Comparison of ENCODE assay signal across 16 cellular contexts in genomic region chr4:18464160-18464559, GRCh38.
DNase-seq lines count a peak whose midpoint lies in the region; ATAC-seq and TF ChIP-seq lines count a peak whose summit lies in the region.
"Had no signal": no experiment of that assay in that cellular context is flagged by ENCODE, and none has a peak within 500 bp of the region (broad histone marks: within the 10 kb centered on the region; RNA-seq: fewer than 3 reads in every experiment).

No MANE protein-coding gene starts in this region.

- no peaks in the 10 kb centered on the region for H3K36me3 Mint-ChIP-seq in activated CD8-positive, alpha-beta T cell treated with anti-CD3 and anti-CD28 coated beads for 36 hours (ENCODE audit: low read depth)
- H3K36me3 Mint-ChIP-seq in activated CD8-positive, alpha-beta T cell treated with anti-CD3 and anti-CD28 coated beads, Interleukin-2, amount 10 ng/mL, durations not matched to agents 7 days and 5 days (ENCODE audit: low read depth), result no peaks in the 10 kb centered on the region
- H3K36me3 Mint-ChIP-seq: CD4-positive, CD25-positive, alpha-beta regulatory T cell had no signal

- no peaks in the 10 kb centered on the region for H3K27me3 ChIP-seq in mammary epithelial cell (ENCODE audit: insufficient read depth, low read length)
- H3K27me3 ChIP-seq: BLaER1 treated with 17β-estradiol and CSF1 and Interleukin-3, amounts not matched to agents 10 nM and 100 nM had no signal

- H3K27me3 Mint-ChIP-seq in activated CD8-positive, alpha-beta T cell treated with anti-CD3 and anti-CD28 coated beads for 36 hours, result no peaks in the 10 kb centered on the region
- H3K27me3 Mint-ChIP-seq in activated CD8-positive, alpha-beta T cell treated with anti-CD3 and anti-CD28 coated beads, Interleukin-2, amount 10 ng/mL, durations not matched to agents 7 days and 5 days (ENCODE audit: low read depth), result no peaks in the 10 kb centered on the region
- no peaks in the 10 kb centered on the region for H3K27me3 Mint-ChIP-seq in stimulated activated naive CD8-positive, alpha-beta T cell treated with anti-CD3 and anti-CD28 coated beads, Interleukin-15, amount 100 ng/mL, for 72 hours
- H3K27me3 Mint-ChIP-seq: CD4-positive, CD25-positive, alpha-beta regulatory T cell had no signal

- H3K9me3 Mint-ChIP-seq in activated CD8-positive, alpha-beta T cell treated with anti-CD3 and anti-CD28 coated beads for 36 hours, result peaks cover 3% of the 10 kb centered on the region
- H3K9me3 Mint-ChIP-seq in activated CD8-positive, alpha-beta T cell treated with anti-CD3 and anti-CD28 coated beads, Interleukin-2, amount 10 ng/mL, durations not matched to agents 7 days and 5 days (ENCODE audit: insufficient read depth), result no peaks in the 10 kb centered on the region
- H3K9me3 Mint-ChIP-seq in stimulated activated naive CD8-positive, alpha-beta T cell treated with anti-CD3 and anti-CD28 coated beads, Interleukin-15, amount 100 ng/mL, for 72 hours, result peaks cover 0 to 8% of the 10 kb centered on the region in 2 donors

- no peaks in the 10 kb centered on the region for H3K4me1 Mint-ChIP-seq in activated CD8-positive, alpha-beta T cell treated with anti-CD3 and anti-CD28 coated beads for 36 hours (ENCODE audit: low read depth)
- H3K4me1 Mint-ChIP-seq in activated CD8-positive, alpha-beta T cell treated with anti-CD3 and anti-CD28 coated beads, Interleukin-2, amount 10 ng/mL, durations not matched to agents 7 days and 5 days (ENCODE audit: low read depth), result no peaks in the 10 kb centered on the region
- no peaks in the 10 kb centered on the region for H3K4me1 Mint-ChIP-seq in stimulated activated naive CD8-positive, alpha-beta T cell treated with anti-CD3 and anti-CD28 coated beads, Interleukin-15, amount 100 ng/mL, for 72 hours
- H3K4me1 Mint-ChIP-seq: CD4-positive, CD25-positive, alpha-beta regulatory T cell had no signal

- no peak overlapping the region for H3K4me3 Mint-ChIP-seq in activated CD8-positive, alpha-beta T cell treated with anti-CD3 and anti-CD28 coated beads for 36 hours
- no peak overlapping the region for H3K4me3 Mint-ChIP-seq in activated CD8-positive, alpha-beta T cell treated with anti-CD3 and anti-CD28 coated beads, Interleukin-2, amount 10 ng/mL, durations not matched to agents 7 days and 5 days
- no peak overlapping the region for H3K4me3 Mint-ChIP-seq in stimulated activated naive CD8-positive, alpha-beta T cell treated with anti-CD3 and anti-CD28 coated beads, Interleukin-15, amount 100 ng/mL, for 72 hours
- H3K4me3 Mint-ChIP-seq: CD4-positive, CD25-positive, alpha-beta regulatory T cell had no signal

- 37% methylated on average over 4 of the region's 4 CpGs for whole genome bisulfite sequencing in mammary epithelial cell (ENCODE audit: low coverage, missing lambda C conversion rate)

- dilution Hi-C loops in mammary epithelial cell (cut with HindIII; ENCODE audit: low sequenced_read_pairs), result no loop called here

- in situ Hi-C loops in mammary epithelial cell (cut with MboI; ENCODE audit: low sequenced_read_pairs in 2 of 2), result no loop called here

- H3K9ac ChIP-seq in mammary epithelial cell (ENCODE audit: insufficient read depth, low read length), result no peak overlapping the region
- H3K9ac ChIP-seq: BLaER1 treated with 17β-estradiol and CSF1 and Interleukin-3, amounts not matched to agents 10 nM and 100 nM; GM23248 had no signal

- H2AFZ ChIP-seq in mammary epithelial cell (ENCODE audit: low read depth, low read length), result no peak overlapping the region
- H2AFZ ChIP-seq: GM23248 had no signal

- no TSS peak for BruUV-seq in mammary epithelial cell (replicated peaks; lab: Mats Ljungman, UMichigan)

- H3K9me3 ChIP-seq in mammary epithelial cell (replicated peaks; ENCODE audit: insufficient read depth, low read length), result peaks cover 2% of the 10 kb centered on the region
- H3K9me3 ChIP-seq: BLaER1 treated with 17β-estradiol and CSF1 and Interleukin-3, amounts not matched to agents 10 nM and 100 nM had no signal

- no peak overlapping the region for H3K27ac Mint-ChIP-seq in activated CD8-positive, alpha-beta T cell treated with anti-CD3 and anti-CD28 coated beads for 36 hours
- H3K27ac Mint-ChIP-seq in activated CD8-positive, alpha-beta T cell treated with anti-CD3 and anti-CD28 coated beads, Interleukin-2, amount 10 ng/mL, durations not matched to agents 7 days and 5 days, result no peak overlapping the region
- H3K27ac Mint-ChIP-seq in stimulated activated naive CD8-positive, alpha-beta T cell treated with anti-CD3 and anti-CD28 coated beads, Interleukin-15, amount 100 ng/mL, for 72 hours, result no peak overlapping the region

- CTCF ChIA-PET in activated CD8-positive, alpha-beta T cell treated with anti-CD3 and anti-CD28 coated beads for 36 hours (lab: Charles Lee), result no interaction called here
- CTCF ChIA-PET in activated CD8-positive, alpha-beta T cell treated with anti-CD3 and anti-CD28 coated beads, Interleukin-2, amount 10 ng/mL, durations not matched to agents 7 days and 5 days (lab: Charles Lee), result no interaction called here
- CTCF ChIA-PET in mammary epithelial cell (lab: Charles Lee; ENCODE audit: low non-redundant PET), result no interaction called here

- H3K79me2 ChIP-seq in mammary epithelial cell (ENCODE audit: insufficient read depth, low read length), result no peaks in the 10 kb centered on the region

- intact Hi-C loops in activated CD8-positive, alpha-beta T cell treated with anti-CD3 and anti-CD28 coated beads for 36 hours (cut with micrococcal nuclease), result no loop called here
- intact Hi-C loops in mammary epithelial cell (cut with micrococcal nuclease), result no loop called here

- H3K27ac ChIP-seq in mammary epithelial cell (ENCODE audit: insufficient read depth, low read depth, low read length), result no peak overlapping the region
- H3K27ac ChIP-seq: BLaER1 treated with 17β-estradiol and CSF1 and Interleukin-3, amounts not matched to agents 10 nM and 100 nM; GM23248 had no signal

- H3K36me3 ChIP-seq in mammary epithelial cell (ENCODE audit: insufficient read depth, low read length), result no peaks in the 10 kb centered on the region
- H3K36me3 ChIP-seq: BLaER1 treated with 17β-estradiol and CSF1 and Interleukin-3, amounts not matched to agents 10 nM and 100 nM had no signal

- POLR2A ChIA-PET in activated CD8-positive, alpha-beta T cell treated with anti-CD3 and anti-CD28 coated beads for 36 hours (lab: Charles Lee), result no interaction called here
- POLR2A ChIA-PET in activated CD8-positive, alpha-beta T cell treated with anti-CD3 and anti-CD28 coated beads, Interleukin-2, amount 10 ng/mL, durations not matched to agents 7 days and 5 days (lab: Charles Lee), result no interaction called here

- no peak overlapping the region for H3K4me2 ChIP-seq in mammary epithelial cell (ENCODE audit: insufficient read depth, low read depth, low read length)
- H3K4me2 ChIP-seq: BLaER1 treated with 17β-estradiol and CSF1 and Interleukin-3, amounts not matched to agents 10 nM and 100 nM had no signal

- H3K4me1 ChIP-seq in mammary epithelial cell (ENCODE audit: insufficient read depth, low read length), result no peaks in the 10 kb centered on the region
- H3K4me1 ChIP-seq: BLaER1 treated with 17β-estradiol and CSF1 and Interleukin-3, amounts not matched to agents 10 nM and 100 nM had no signal

- H4K20me1 ChIP-seq in mammary epithelial cell (ENCODE audit: insufficient read depth, low read length), result no peaks in the 10 kb centered on the region
- H4K20me1 ChIP-seq: BLaER1 treated with 17β-estradiol and CSF1 and Interleukin-3, amounts not matched to agents 10 nM and 100 nM had no signal

- ATAC-seq in activated CD8-positive, alpha-beta T cell treated with anti-CD3 and anti-CD28 coated beads for 36 hours, result peak; percentile 24
- no peak for ATAC-seq in activated CD8-positive, alpha-beta T cell treated with anti-CD3 and anti-CD28 coated beads, Interleukin-2, amount 10 ng/mL, durations not matched to agents 7 days and 5 days
- peak; percentile 60 for ATAC-seq in stimulated activated naive CD8-positive, alpha-beta T cell treated with anti-CD3 and anti-CD28 coated beads, Interleukin-15, amount 100 ng/mL, for 72 hours
- ATAC-seq: HCT116 had no signal

- no peak for TF ChIP-seq CTCF in activated CD8-positive, alpha-beta T cell treated with anti-CD3 and anti-CD28 coated beads for 36 hours (IDR thresholded peaks at IDR 0.05)
- no peak for TF ChIP-seq CTCF in mammary epithelial cell (conservative IDR thresholded peaks at IDR 0.05 in 1 of 2, IDR thresholded peaks at IDR 0.05 in 1 of 2; ENCODE audit: extremely low read depth in 1 of 2, insufficient read depth in 1 of 2, low read depth in 1 of 2, low read length in 2 of 2)

- no peak for DNase-seq in activated CD8-positive, alpha-beta T cell treated with anti-CD3 and anti-CD28 coated beads for 36 hours
- DNase-seq in activated CD8-positive, alpha-beta T cell treated with anti-CD3 and anti-CD28 coated beads, Interleukin-2, amount 10 ng/mL, durations not matched to agents 7 days and 5 days, result no peak
- peak; percentile 36 for DNase-seq in RKO (ENCODE audit: low spot score)
- DNase-seq in mammary epithelial cell, result peak; percentile 0
- no peak for DNase-seq in stimulated activated naive CD8-positive, alpha-beta T cell treated with anti-CD3 and anti-CD28 coated beads, Interleukin-15, amount 100 ng/mL, for 72 hours
- DNase-seq in NCI-H1930 (lab: John Stamatoyannopoulos, UW), result no peak
- DNase-seq in activated CD8-positive, alpha-beta memory T cell treated with anti-CD3 and anti-CD28 coated beads, Interleukin-2, amount 50 U/mL, for 48 hours, result no peak
- DNase-seq: ACHN; Calu3; CD4-positive, CD25-positive, alpha-beta regulatory T cell; DMS 273 treated with DMSO at 0.1 percent for 48 hours; DMS79 treated with DMSO at 0.1 percent for 48 hours; EL; GM23248 had no signal

- no peak overlapping the region for H3K4me3 ChIP-seq in mammary epithelial cell (replicated peaks in 1 of 3; ENCODE audit: insufficient read depth in 1 of 3, low read depth in 2 of 3, low read length in 3 of 3)
- H3K4me3 ChIP-seq: BLaER1 treated with 17β-estradiol and CSF1 and Interleukin-3, amounts not matched to agents 10 nM and 100 nM; GM23248 had no signal

Comparison
In these comparisons a context has a peak if more than half of its experiments do, and no peak if none do; other contexts are left out.
1. DNase-seq: peak in RKO (single experiment) and mammary epithelial cell (single experiment); none in activated CD8-positive, alpha-beta T cell treated with anti-CD3 and anti-CD28 coated beads for 36 hours (single experiment), activated CD8-positive, alpha-beta T cell treated with anti-CD3 and anti-CD28 coated beads, Interleukin-2, amount 10 ng/mL, durations not matched to agents 7 days and 5 days (single experiment), stimulated activated naive CD8-positive, alpha-beta T cell treated with anti-CD3 and anti-CD28 coated beads, Interleukin-15, amount 100 ng/mL, for 72 hours (0 of 2), NCI-H1930 (0 of 2) and activated CD8-positive, alpha-beta memory T cell treated with anti-CD3 and anti-CD28 coated beads, Interleukin-2, amount 50 U/mL, for 48 hours (single experiment).